ENCODE assay signal across 8 cellular contexts in the genomic region with DNA sequence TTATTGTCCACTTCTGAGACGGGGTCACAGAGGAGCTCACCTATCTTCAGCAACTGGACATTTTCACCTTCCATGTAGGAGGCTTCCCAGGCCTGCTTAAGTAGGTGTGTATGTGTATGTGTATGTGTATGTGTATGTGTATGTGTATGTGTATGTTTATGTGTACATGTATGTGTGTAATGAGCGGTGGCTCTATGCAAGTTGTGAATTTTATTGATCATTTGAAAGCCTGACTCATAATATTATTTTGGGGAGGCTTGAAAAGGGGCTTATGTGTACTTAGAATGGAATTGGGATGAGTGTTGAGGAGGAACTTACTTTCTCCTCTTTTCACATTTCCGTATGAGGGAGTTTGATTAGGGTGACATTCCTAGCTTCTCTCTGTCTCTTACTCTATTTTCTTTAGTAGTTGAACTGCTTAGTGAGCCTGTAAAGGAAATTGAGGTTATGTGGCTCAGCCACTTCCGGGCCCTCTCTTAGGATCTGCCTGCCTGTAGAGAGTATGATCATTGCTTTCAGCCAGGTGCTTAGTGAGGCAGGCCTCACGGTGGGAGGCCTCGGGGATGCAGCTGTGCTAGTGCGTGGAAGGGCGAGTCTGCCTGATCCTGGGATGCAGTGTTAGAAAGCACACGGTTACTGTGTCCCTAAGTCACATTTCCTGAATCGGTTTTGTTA.
DNase-seq lines count a peak whose midpoint lies in the region; ATAC-seq lines count a peak whose summit lies in the region.

No MANE protein-coding gene starts in this region.

- no peak overlapping the region for H3K4me3 Mint-ChIP-seq in activated T-helper 1 cell treated with anti-CD3 and anti-CD28 coated beads, Interleukin-12 subunit alpha, Interleukin-12 subunit beta, Interleukin-2, Interleukin-4 antibody, amounts not matched to agents 30 ng/mL and 10 ng/mL and 1 ng/mL, durations not matched to agents 14 hours and 24 hours and 36 hours

- peak overlapping the region; percentile 54 for H3K27ac Mint-ChIP-seq in activated T-helper 1 cell treated with anti-CD3 and anti-CD28 coated beads, Interleukin-12 subunit alpha, Interleukin-12 subunit beta, Interleukin-2, Interleukin-4 antibody, amounts not matched to agents 30 ng/mL and 10 ng/mL and 1 ng/mL, durations not matched to agents 14 hours and 24 hours and 36 hours

- peaks cover 2% of the 10 kb centered on the region for H3K36me3 Mint-ChIP-seq in activated T-helper 1 cell treated with anti-CD3 and anti-CD28 coated beads, Interleukin-12 subunit alpha, Interleukin-12 subunit beta, Interleukin-2, Interleukin-4 antibody, amounts not matched to agents 30 ng/mL and 10 ng/mL and 1 ng/mL, durations not matched to agents 14 hours and 24 hours and 36 hours (ENCODE audit: low read depth)

- ATAC-seq in GM19023 (IDR thresholded peaks at IDR 0.05; ENCODE audit: unreplicated experiment): peak; percentile 77
- peak; percentile 86 for ATAC-seq in HG02870 (IDR thresholded peaks at IDR 0.05; ENCODE audit: unreplicated experiment)

- peaks cover 40% of the 10 kb centered on the region for H3K4me1 Mint-ChIP-seq in activated T-helper 1 cell treated with anti-CD3 and anti-CD28 coated beads, Interleukin-12 subunit alpha, Interleukin-12 subunit beta, Interleukin-2, Interleukin-4 antibody, amounts not matched to agents 30 ng/mL and 10 ng/mL and 1 ng/mL, durations not matched to agents 14 hours and 24 hours and 36 hours (ENCODE audit: low read depth)

- peaks cover 9% of the 10 kb centered on the region for H3K9me3 Mint-ChIP-seq in activated T-helper 1 cell treated with anti-CD3 and anti-CD28 coated beads, Interleukin-12 subunit alpha, Interleukin-12 subunit beta, Interleukin-2, Interleukin-4 antibody, amounts not matched to agents 30 ng/mL and 10 ng/mL and 1 ng/mL, durations not matched to agents 14 hours and 24 hours and 36 hours

- peaks cover 16% of the 10 kb centered on the region for H3K27me3 Mint-ChIP-seq in activated T-helper 1 cell treated with anti-CD3 and anti-CD28 coated beads, Interleukin-12 subunit alpha, Interleukin-12 subunit beta, Interleukin-2, Interleukin-4 antibody, amounts not matched to agents 30 ng/mL and 10 ng/mL and 1 ng/mL, durations not matched to agents 14 hours and 24 hours and 36 hours (ENCODE audit: insufficient read depth)

- DNase-seq in NCI-H69 (lab: John Stamatoyannopoulos, UW): peak; percentile 90
- peak; percentile 77 for DNase-seq in activated T-helper 1 cell treated with anti-CD3 and anti-CD28 coated beads, Interleukin-12 subunit alpha, Interleukin-12 subunit beta, Interleukin-2, Interleukin-4 antibody, amounts not matched to agents 30 ng/mL and 10 ng/mL and 1 ng/mL, durations not matched to agents 14 hours and 24 hours and 36 hours (ENCODE audit: low spot score)
- peak; percentile 65 for DNase-seq in stimulated activated CD4-positive, alpha-beta T cell treated with anti-CD3 and anti-CD28 coated beads, Interleukin-4, amount 100 ng/mL, for 24 hours
- no peak for DNase-seq in DMS153 (lab: John Stamatoyannopoulos, UW)
- no peak for DNase-seq in HK-2 (ENCODE audit: unreplicated experiment)
- no peak for DNase-seq in H4 (ENCODE audit: low spot score)

- intact Hi-C loops in activated T-helper 1 cell treated with anti-CD3 and anti-CD28 coated beads, Interleukin-12 subunit alpha, Interleukin-12 subunit beta, Interleukin-2, Interleukin-4 antibody, amounts not matched to agents 30 ng/mL and 10 ng/mL and 1 ng/mL, durations not matched to agents 14 hours and 24 hours and 36 hours (cut with micrococcal nuclease): loop anchor here (1.0 kb wide), 2 partner anchors 9 to 10 kb away; no protein-coding TSS in a partner anchor

Comparison
In these comparisons a context has a peak if more than half of its experiments do, and no peak if none do; other contexts are left out.
1. DNase-seq: peak in NCI-H69 (single experiment), activated T-helper 1 cell treated with anti-CD3 and anti-CD28 coated beads, Interleukin-12 subunit alpha, Interleukin-12 subunit beta, Interleukin-2, Interleukin-4 antibody, amounts not matched to agents 30 ng/mL and 10 ng/mL and 1 ng/mL, durations not matched to agents 14 hours and 24 hours and 36 hours (single experiment) and stimulated activated CD4-positive, alpha-beta T cell treated with anti-CD3 and anti-CD28 coated beads, Interleukin-4, amount 100 ng/mL, for 24 hours (single experiment); none in DMS153 (single experiment), HK-2 (single experiment) and H4 (single experiment).